ENCODE assay signal across 14 cellular contexts in genomic region chr20:25537890-25538289, GRCh38. TPM values are rescaled to one million over a fixed set of nuclear protein-coding genes. Genes with fewer than 3 reads are reported as not detected.
DNase-seq lines count a peak whose midpoint lies in the region; ATAC-seq and TF ChIP-seq lines count a peak whose summit lies in the region.
"Had no signal": no experiment of that assay in that cellular context is flagged by ENCODE, and none has a peak within 500 bp of the region (broad histone marks: within the 10 kb centered on the region; RNA-seq: fewer than 3 reads in every experiment).

No MANE protein-coding gene starts in this region.

- no peak for ATAC-seq in PC-3

- H3K27ac Mint-ChIP-seq in Caco-2 (ENCODE audit: unreplicated experiment) (peak overlapping the region; percentile 71), nephron progenitor cell (no peak overlapping the region)
- H3K27ac Mint-ChIP-seq: HFFc6 had no signal

- no peak overlapping the region for H2AK5ac ChIP-seq in mesenchymal stem cell (ENCODE audit: low read length, severe bottlenecking)

- H3K9me2 ChIP-seq in PC-3 (replicated peaks; ENCODE audit: low read length), result no peaks in the 10 kb centered on the region

- H3K27me3 Mint-ChIP-seq in Caco-2 (ENCODE audit: insufficient read depth, unreplicated experiment) (no peaks in the 10 kb centered on the region), nephron progenitor cell (ENCODE audit: low read depth, poor library complexity) (no peaks in the 10 kb centered on the region)
- H3K27me3 Mint-ChIP-seq: CD4-positive, alpha-beta memory T cell had no signal

- H3K27me3 ChIP-seq in Caco-2 (replicated peaks; ENCODE audit: control insufficient read depth, insufficient read depth, low read length) (no peaks in the 10 kb centered on the region), H7 (ENCODE audit: control insufficient read depth, insufficient read depth, low read length) (no peaks in the 10 kb centered on the region), mesenchymal stem cell (ENCODE audit: control insufficient read depth in 1 of 2, insufficient read depth in 1 of 2, low read length in 2 of 2) (no peaks in the 10 kb centered on the region), PC-3 (ENCODE audit: low read length) (no peaks in the 10 kb centered on the region)
- H3K27me3 ChIP-seq in effector memory CD4-positive, alpha-beta T cell (replicated peaks; ENCODE audit: control insufficient read depth, insufficient read depth, low read length, poor library complexity, severe bottlenecking), result no peaks in the 10 kb centered on the region

- BruUV-seq in Caco-2 (replicated peaks; lab: Mats Ljungman, UMichigan) (no TSS peak), PC-3 (replicated peaks; lab: Mats Ljungman, UMichigan) (no TSS peak)

- H3K36me3 ChIP-seq in Caco-2 (ENCODE audit: control insufficient read depth, insufficient read depth, low read length) (no peaks in the 10 kb centered on the region), H7 (replicated peaks; ENCODE audit: control insufficient read depth, insufficient read depth, low read length) (no peaks in the 10 kb centered on the region; the same call in 1 of the 2 replicates), mesenchymal stem cell (ENCODE audit: control insufficient read depth in 1 of 2, insufficient read depth in 2 of 2, low read depth in 1 of 2, low read length in 2 of 2) (peaks cover 0 to 9% of the 10 kb centered on the region in 2 experiments), PC-3 (ENCODE audit: low read depth, low read length) (no peaks in the 10 kb centered on the region)
- H3K36me3 ChIP-seq in effector memory CD4-positive, alpha-beta T cell (ENCODE audit: control insufficient read depth, insufficient read depth, low read length), result no peaks in the 10 kb centered on the region
- H3K36me3 ChIP-seq: HAP-1 had no signal

- H3K9ac ChIP-seq in mesenchymal stem cell (ENCODE audit: low read length) (no peak overlapping the region), PC-3 (ENCODE audit: low read length) (no peak overlapping the region)
- H3K9ac ChIP-seq: GM23248 had no signal

- no peaks in the 10 kb centered on the region for H4K20me1 ChIP-seq in PC-3 (ENCODE audit: low read length)

- H3K4ac ChIP-seq in mesenchymal stem cell (ENCODE audit: low read depth in 1 of 2, low read length in 2 of 2), result no peak overlapping the region

- H3K18ac ChIP-seq in mesenchymal stem cell (ENCODE audit: low read depth in 1 of 2, low read length in 2 of 2), result no peak overlapping the region

- no peak for TF ChIP-seq CTCF in Caco-2 (IDR thresholded peaks at IDR 0.05; ENCODE audit: insufficient read depth in 1 of 2, low read depth in 1 of 2, low read length in 1 of 2, severe bottlenecking in 1 of 2, unreplicated experiment in 1 of 2)
- TF ChIP-seq CTCF in nephron progenitor cell (IDR thresholded peaks at IDR 0.05), result no peak
- no peak for TF ChIP-seq CTCF in PC-3 (conservative IDR thresholded peaks at IDR 0.05; ENCODE audit: low read depth, low read length)

- H3F3A ChIP-seq in PC-3 (ENCODE audit: low read length, unreplicated experiment), result no peaks in the 10 kb centered on the region

- no peak overlapping the region for H3K14ac ChIP-seq in mesenchymal stem cell (ENCODE audit: low read length in 2 of 2)

- no peak overlapping the region for H3K4me3 ChIP-seq in Caco-2 (ENCODE audit: low read depth, low read length)
- no peak overlapping the region for H3K4me3 ChIP-seq in H7 (ENCODE audit: insufficient read depth, low read depth, low read length)
- H3K4me3 ChIP-seq in mesenchymal stem cell (ENCODE audit: insufficient read depth in 1 of 2, low read depth in 1 of 2, low read length in 2 of 2), result no peak overlapping the region
- no peak overlapping the region for H3K4me3 ChIP-seq in effector memory CD4-positive, alpha-beta T cell (ENCODE audit: insufficient read depth, low read depth, low read length, poor library complexity, severe bottlenecking)
- H3K4me3 ChIP-seq in PC-3 (ENCODE audit: low read length), result no peak overlapping the region
- H3K4me3 ChIP-seq: GM23248, HAP-1 had no signal

- H3K9me3 Mint-ChIP-seq in Caco-2 (ENCODE audit: unreplicated experiment), result no peaks in the 10 kb centered on the region
- H3K9me3 Mint-ChIP-seq in nephron progenitor cell, result peaks cover 4% of the 10 kb centered on the region
- H3K9me3 Mint-ChIP-seq: CD4-positive, alpha-beta memory T cell; HFFc6 had no signal

- no peak overlapping the region for H3K4me3 Mint-ChIP-seq in Caco-2 (ENCODE audit: unreplicated experiment)
- no peak overlapping the region for H3K4me3 Mint-ChIP-seq in nephron progenitor cell
- H3K4me3 Mint-ChIP-seq: CD4-positive, alpha-beta memory T cell; HFFc6 had no signal

- H3K9me3 ChIP-seq in Caco-2 (no peaks in the 10 kb centered on the region), mesenchymal stem cell (ENCODE audit: control insufficient read depth, low read length) (no peaks in the 10 kb centered on the region), PC-3 (ENCODE audit: low read length) (no peaks in the 10 kb centered on the region)
- H3K9me3 ChIP-seq in effector memory CD4-positive, alpha-beta T cell (ENCODE audit: control insufficient read depth, low read length), result no peaks in the 10 kb centered on the region
- H3K9me3 ChIP-seq: HAP-1 had no signal

- H2BK120ac ChIP-seq in mesenchymal stem cell (ENCODE audit: low read depth, low read length), result no peak overlapping the region

- no peak for DNase-seq in Caco-2
- peak; percentile 18 for DNase-seq in H7
- DNase-seq in mesenchymal stem cell, result no peak
- no peak for DNase-seq in effector memory CD4-positive, alpha-beta T cell
- DNase-seq in nephron progenitor cell, result no peak
- DNase-seq in PC-3, result no peak
- DNase-seq: C1 segment of cervical spinal cord; CD4-positive, alpha-beta memory T cell; COR-L47; DMS153; DND-41; GM23248; HFFc6 had no signal

- no peak overlapping the region for H2BK15ac ChIP-seq in mesenchymal stem cell (ENCODE audit: low read depth, poor library complexity, severe bottlenecking)

- peaks cover 17% of the 10 kb centered on the region for H3K4me1 Mint-ChIP-seq in Caco-2 (ENCODE audit: low read depth, unreplicated experiment)
- peaks cover 61% of the 10 kb centered on the region for H3K4me1 Mint-ChIP-seq in nephron progenitor cell
- H3K4me1 Mint-ChIP-seq: CD4-positive, alpha-beta memory T cell had no signal

- H3K4me1 ChIP-seq in Caco-2, result peaks cover 19% of the 10 kb centered on the region
- H3K4me1 ChIP-seq in mesenchymal stem cell (ENCODE audit: control insufficient read depth, insufficient read depth, low read depth, low read length), result peaks cover 19% of the 10 kb centered on the region
- H3K4me1 ChIP-seq in effector memory CD4-positive, alpha-beta T cell (ENCODE audit: control insufficient read depth, insufficient read depth, low read length, poor library complexity, severe bottlenecking), result no peaks in the 10 kb centered on the region
- peaks cover 4% of the 10 kb centered on the region for H3K4me1 ChIP-seq in PC-3 (ENCODE audit: insufficient read depth, low read length)
- H3K4me1 ChIP-seq: HAP-1 had no signal

- peak overlapping the region; percentile 32 for H4K8ac ChIP-seq in mesenchymal stem cell (ENCODE audit: low read length)

- no peak overlapping the region for H2BK12ac ChIP-seq in mesenchymal stem cell (ENCODE audit: low read length in 2 of 2)

- H3K79me2 ChIP-seq in PC-3 (ENCODE audit: low read length), result no peaks in the 10 kb centered on the region

- H3K4me2 ChIP-seq in mesenchymal stem cell (ENCODE audit: low read length, poor library complexity, severe bottlenecking) (no peak overlapping the region), PC-3 (ENCODE audit: low read length) (no peak overlapping the region)

- H3K27ac ChIP-seq in mesenchymal stem cell (ENCODE audit: low read length, poor library complexity, severe bottlenecking), result no peak overlapping the region
- no peak overlapping the region for H3K27ac ChIP-seq in effector memory CD4-positive, alpha-beta T cell (ENCODE audit: insufficient read depth, low read length, poor library complexity, severe bottlenecking)
- H3K27ac ChIP-seq in PC-3 (ENCODE audit: low read length), result no peak overlapping the region
- H3K27ac ChIP-seq: GM23248 had no signal

- H2BK5ac ChIP-seq in mesenchymal stem cell (ENCODE audit: low read depth, low read length, poor library complexity, severe bottlenecking), result no peak overlapping the region

- POLR2A ChIA-PET in Caco-2 (lab: Charles Lee), result no interaction called here
- POLR2A ChIA-PET in PC-3 (lab: Charles Lee; ENCODE audit: unreplicated experiment), result no interaction called here

- intact Hi-C loops in Caco-2 (cut with micrococcal nuclease; ENCODE audit: unreplicated experiment), result no loop called here
- intact Hi-C loops in PC-3 (cut with micrococcal nuclease), result no loop called here

- H3K36me3 Mint-ChIP-seq in Caco-2 (ENCODE audit: insufficient read depth, unreplicated experiment) (peaks cover 11% of the 10 kb centered on the region), nephron progenitor cell (ENCODE audit: low read depth) (peaks cover 33% of the 10 kb centered on the region)
- H3K36me3 Mint-ChIP-seq: CD4-positive, alpha-beta memory T cell had no signal

- 98% methylated on average over 12 of the region's 13 CpGs for WGBS in mesenchymal stem cell

- H3K23ac ChIP-seq in mesenchymal stem cell (ENCODE audit: low read length in 2 of 2), result no peak overlapping the region

- H3K79me1 ChIP-seq in mesenchymal stem cell (replicated peaks; ENCODE audit: low read length, poor library complexity, severe bottlenecking), result peaks cover 41% of the 10 kb centered on the region

- no peak overlapping the region for H2AFZ ChIP-seq in mesenchymal stem cell (ENCODE audit: low read depth, low read length)
- H2AFZ ChIP-seq in PC-3 (ENCODE audit: low read length), result no peak overlapping the region
- H2AFZ ChIP-seq: GM23248 had no signal

- CTCF ChIA-PET in Caco-2 (lab: Charles Lee), result interaction anchor here (0.5 kb wide), 1 partner anchor 28 kb away, joined by 3 read pairs; no protein-coding TSS in a partner anchor
- CTCF ChIA-PET in PC-3 (lab: Charles Lee), result no interaction called here

- no peak overlapping the region for H4K91ac ChIP-seq in mesenchymal stem cell (ENCODE audit: low read length)

RNA-seq across cellular contexts. Expression of gene NINL, which starts 47.4 kb away (rescaled TPM):
- 11.2 and 13.6 TPM in 2 replicates for total RNA-seq in Caco-2 (2022)
- total RNA-seq in H7 (2014; rRNA removed; shearing (Covaris generic)), result 33.7 and 42.6 TPM in 2 replicates
- 6.8 TPM for polyA plus RNA-seq in mesenchymal stem cell (2013, experiment 1 of 2)
- polyA plus RNA-seq in mesenchymal stem cell (2013, experiment 2 of 2), result 6.4 TPM
- 6.5 and 11.5 TPM in 2 replicates for total RNA-seq in PC-3 (2014; rRNA removed)
